ENCODE assay signal across 20 cellular contexts in the genomic region with DNA sequence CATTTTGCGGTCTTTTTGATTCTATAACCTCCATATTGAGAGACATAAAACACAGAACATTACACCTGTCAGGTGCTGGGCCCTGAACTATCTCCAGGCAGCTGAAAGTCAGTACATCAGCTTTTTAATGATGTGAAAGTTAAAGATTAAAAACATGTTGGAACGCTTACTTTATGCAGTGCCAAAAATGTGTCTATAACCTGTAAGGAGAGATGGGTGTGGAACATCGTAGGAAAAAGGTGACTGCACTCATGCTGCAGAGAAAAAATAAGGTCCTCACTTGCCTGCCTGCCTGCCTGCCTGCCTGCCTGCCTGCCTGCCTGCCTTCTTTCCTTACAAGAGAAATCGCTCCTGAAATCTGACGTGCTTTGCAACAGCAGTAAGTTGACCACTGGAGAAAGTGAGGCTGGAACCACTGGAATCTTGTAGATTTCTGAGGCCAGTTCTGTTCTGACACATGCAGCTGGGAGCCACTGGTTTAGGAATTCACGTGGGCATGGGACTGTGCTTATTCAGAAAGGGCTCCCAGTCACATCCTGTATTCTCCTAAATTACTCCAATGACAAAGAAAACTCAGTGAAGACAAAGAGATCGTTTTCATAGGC. TPM values are rescaled to one million over a fixed set of nuclear protein-coding genes. Genes with fewer than 3 reads are reported as not detected.
DNase-seq lines count a peak whose midpoint lies in the region; ATAC-seq, FAIRE-seq and TF ChIP-seq lines count a peak whose summit lies in the region.
"Had no signal": no experiment of that assay in that cellular context is flagged by ENCODE, and none has a peak within 500 bp of the region (broad histone marks: within the 10 kb centered on the region; RNA-seq: fewer than 3 reads in every experiment).

No MANE protein-coding gene starts in this region.

- H3K4me1 ChIP-seq in pancreas: peaks cover 0 to 8% (median 7%) of the 10 kb centered on the region in 3 donors

- H3K27me3 ChIP-seq in pancreas: no peaks in the 10 kb centered on the region
- H3K27me3 ChIP-seq: BLaER1, cardiac muscle cell, spleen had no signal

- H3K27me3 Mint-ChIP-seq in activated B cell treated with CpG ODN at 0.5 μM for 24 hours: no peaks in the 10 kb centered on the region

- intact Hi-C loops in activated B cell treated with CpG ODN at 0.5 μM for 24 hours (cut with micrococcal nuclease): loop anchor here (5.0 kb wide), 1 partner anchor 37 kb away; no protein-coding TSS in a partner anchor
- intact Hi-C loops in pancreas (cut with DNase I): no loop called here

- TF ChIP-seq CTCF in activated B cell treated with CpG ODN at 0.5 μM for 24 hours (IDR thresholded peaks at IDR 0.05): no peak
- TF ChIP-seq CTCF in pancreas (IDR thresholded peaks at IDR 0.05): no peak

- 45 to 51% methylated on average over 7 of the region's 7 CpGs for WGBS in pancreas, 2 donors

- ATAC-seq in activated B cell treated with CpG ODN at 0.5 μM for 24 hours (ENCODE audit: low read depth) (no peak), pancreas (peak; percentile 52 to 85 (median 75))
- ATAC-seq: activated CD8-positive, alpha-beta memory T cell treated with anti-CD3 and anti-CD28 coated beads, Interleukin-2, amount 10 ng/mL, durations not matched to agents 7 days and 5 days; left ventricle myocardium superior; stimulated activated naive CD8-positive, alpha-beta T cell treated with anti-CD3 and anti-CD28 coated beads, Interleukin-15, amount 100 ng/mL, for 72 hours had no signal

- peaks cover 98% of the 10 kb centered on the region for H3K4me1 Mint-ChIP-seq in activated B cell treated with CpG ODN at 0.5 μM for 24 hours

- H3K9me3 ChIP-seq in pancreas: no peaks in the 10 kb centered on the region
- H3K9me3 ChIP-seq: BLaER1, spleen had no signal

- H3K36me3 ChIP-seq in pancreas: no peaks in the 10 kb centered on the region
- H3K36me3 ChIP-seq: cardiac muscle cell had no signal

- CTCF ChIA-PET in activated B cell treated with CpG ODN at 0.5 μM for 24 hours (lab: Charles Lee): interaction anchor here (1.4 kb wide), 1 partner anchor 168 kb away, joined by 3 read pairs; no protein-coding TSS in a partner anchor

- POLR2A ChIA-PET in activated B cell treated with CpG ODN at 0.5 μM for 24 hours (lab: Charles Lee): interaction anchor here (1.1 kb wide), 1 partner anchor 80 kb away, joined by 3 read pairs; no protein-coding TSS in a partner anchor

- H3K27ac Mint-ChIP-seq in activated B cell treated with CpG ODN at 0.5 μM for 24 hours: peak overlapping the region; percentile 72
- H3K27ac Mint-ChIP-seq: activated CD8-positive, alpha-beta memory T cell treated with anti-CD3 and anti-CD28 coated beads, Interleukin-2, amount 10 ng/mL, durations not matched to agents 7 days and 5 days; stimulated activated naive CD8-positive, alpha-beta T cell treated with anti-CD3 and anti-CD28 coated beads, Interleukin-15, amount 100 ng/mL, for 72 hours had no signal

- H3K36me3 Mint-ChIP-seq in activated B cell treated with CpG ODN at 0.5 μM for 24 hours (ENCODE audit: low read depth): peaks cover 87% of the 10 kb centered on the region
- H3K36me3 Mint-ChIP-seq: activated CD8-positive, alpha-beta memory T cell treated with anti-CD3 and anti-CD28 coated beads, Interleukin-2, amount 10 ng/mL, durations not matched to agents 7 days and 5 days had no signal

- no peaks in the 10 kb centered on the region for H3K9me3 Mint-ChIP-seq in activated B cell treated with CpG ODN at 0.5 μM for 24 hours
- H3K9me3 Mint-ChIP-seq: stimulated activated naive CD8-positive, alpha-beta T cell treated with anti-CD3 and anti-CD28 coated beads, Interleukin-15, amount 100 ng/mL, for 72 hours had no signal

- peak; percentile 24 for DNase-seq in Daoy (ENCODE audit: low read depth)
- no peak for DNase-seq in activated B cell treated with CpG ODN at 0.5 μM for 24 hours
- peak; percentile 31 for DNase-seq in hepatic stellate cell (ENCODE audit: low spot score)
- no peak for DNase-seq in pancreas
- DNase-seq in activated CD4-positive, alpha-beta T cell treated with anti-CD3 and anti-CD28 coated beads for 1 hour: no peak
- DNase-seq in stimulated activated CD4-positive, alpha-beta T cell treated with anti-CD3 and anti-CD28 coated beads, Interleukin-2, amount 100 ng/mL, for 48 hours: no peak
- DNase-seq in NCI-H2107 treated with DMSO at 0.1 percent for 48 hours (lab: John Stamatoyannopoulos, UW; ENCODE audit: unreplicated experiment): no peak
- no peak for DNase-seq in CD1c-positive myeloid dendritic cell (ENCODE audit: extremely low spot score)
- DNase-seq: activated CD8-positive, alpha-beta memory T cell treated with anti-CD3 and anti-CD28 coated beads, Interleukin-2, amount 10 ng/mL, durations not matched to agents 7 days and 5 days; activated naive CD4-positive, alpha-beta T cell treated with Interleukin-2 at 50 U/mL for 16 hours; effector memory CD4-positive, alpha-beta T cell; glutamatergic neuron; left ventricle myocardium superior; NCI-H1694 treated with DMSO at 0.1 percent for 48 hours; NCI-H510A treated with DMSO at 0.1 percent for 48 hours; spleen; stimulated activated naive CD8-positive, alpha-beta T cell treated with anti-CD3 and anti-CD28 coated beads, Interleukin-15, amount 100 ng/mL, for 72 hours; SW 1271 had no signal

- H3K4me3 ChIP-seq in pancreas: no peak overlapping the region
- H3K4me3 ChIP-seq: BLaER1, cardiac muscle cell, spleen had no signal

- H3K4me3 Mint-ChIP-seq in activated B cell treated with CpG ODN at 0.5 μM for 24 hours: no peak overlapping the region
- H3K4me3 Mint-ChIP-seq: activated CD8-positive, alpha-beta memory T cell treated with anti-CD3 and anti-CD28 coated beads, Interleukin-2, amount 10 ng/mL, durations not matched to agents 7 days and 5 days; stimulated activated naive CD8-positive, alpha-beta T cell treated with anti-CD3 and anti-CD28 coated beads, Interleukin-15, amount 100 ng/mL, for 72 hours had no signal

- no peak for FAIRE-seq in pancreas (lab: Jason Lieb, UNC)

- H3K27ac ChIP-seq in pancreas: no peak overlapping the region
- H3K27ac ChIP-seq: cardiac muscle cell had no signal

RNA-seq across cellular contexts. Expression of gene BCL11A, which starts 34.1 kb away (rescaled TPM):
- total RNA-seq in Daoy (2014; rRNA removed; shearing (Covaris generic)): 4.5 and 7.8 TPM in 2 replicates
- 279 and 331 TPM in 2 replicates for total RNA-seq in activated B cell treated with CpG ODN at 0.5 μM for 24 hours
- total RNA-seq in pancreas: 10 to 100 TPM in 5 of 6 donors, 1 to 10 TPM in 1; 9.4 to 16.1 (median 13.3) TPM
- 1 to 10 TPM; 4.4 to 8.1 TPM for polyA plus RNA-seq in pancreas
- total RNA-seq: activated CD8-positive, alpha-beta memory T cell treated with anti-CD3 and anti-CD28 coated beads, Interleukin-2, amount 10 ng/mL, durations not matched to agents 7 days and 5 days had no signal

Comparison
In these comparisons a context has a peak if more than half of its experiments do, and no peak if none do; other contexts are left out.
1. DNase-seq: peak in Daoy (single experiment) and hepatic stellate cell (single experiment); none in activated B cell treated with CpG ODN at 0.5 μM for 24 hours (single experiment), pancreas (0 of 6), activated CD4-positive, alpha-beta T cell treated with anti-CD3 and anti-CD28 coated beads for 1 hour (single experiment), stimulated activated CD4-positive, alpha-beta T cell treated with anti-CD3 and anti-CD28 coated beads, Interleukin-2, amount 100 ng/mL, for 48 hours (0 of 2), NCI-H2107 treated with DMSO at 0.1 percent for 48 hours (single experiment) and CD1c-positive myeloid dendritic cell (single experiment).
2. RNA of gene BCL11A, which starts 34.1 kb away (total RNA-seq): 279 to 331 TPM in activated B cell treated with CpG ODN at 0.5 μM for 24 hours; 9.4 to 16.1 TPM in pancreas and 4.5 to 7.8 TPM in Daoy; every median in the first group is over 10 times any median in the second.